8 cellular contexts compared by ENCODE assay signal in genomic region chr12:51819851-51820720, GRCh38. TPM values are rescaled to one million over a fixed set of nuclear protein-coding genes. Genes with fewer than 3 reads are reported as not detected.
DNase-seq lines count a peak whose midpoint lies in the region; ATAC-seq and TF ChIP-seq lines count a peak whose summit lies in the region.

No MANE protein-coding gene starts in this region.

- intact Hi-C loops in mucosa of descending colon (cut with DNase I, micrococcal nuclease): loop anchor here in 1 of 2 donors (5.0 kb wide), 1 partner anchor 398 kb away; the partner anchor contains the start of gene SLC4A8

- H3K36me3 ChIP-seq in mucosa of descending colon (ENCODE audit: low read depth): no peaks in the 10 kb centered on the region

- TF ChIP-seq CTCF in mucosa of descending colon (IDR thresholded peaks at IDR 0.05): no peak

- peaks cover 6% of the 10 kb centered on the region for H3K4me1 ChIP-seq in mucosa of descending colon (ENCODE audit: low read depth)

- ATAC-seq in mucosa of descending colon: peak; percentile 68
- ATAC-seq in GM21825 (IDR thresholded peaks at IDR 0.05; ENCODE audit: unreplicated experiment): no peak
- ATAC-seq in GM21526 (IDR thresholded peaks at IDR 0.05; ENCODE audit: low FRiP score, unreplicated experiment): no peak

- no peaks in the 10 kb centered on the region for H3K9me3 ChIP-seq in mucosa of descending colon

- peak; percentile 29 for DNase-seq in NCI-H2196 (lab: John Stamatoyannopoulos, UW; ENCODE audit: unreplicated experiment)
- DNase-seq in NCI-H2196 treated with DMSO at 0.1 percent for 48 hours (lab: John Stamatoyannopoulos, UW; ENCODE audit: unreplicated experiment): no peak
- peak; percentile 24 for DNase-seq in NCI-H446 treated with DMSO at 0.1 percent for 48 hours (lab: John Stamatoyannopoulos, UW)
- DNase-seq in cerebellum (ENCODE audit: low spot score): peak; percentile 69
- peak in 1 of 3 donors; percentile 46 for DNase-seq in mucosa of descending colon
- no peak for DNase-seq in DMS153 treated with DMSO at 0.1 percent for 48 hours (lab: John Stamatoyannopoulos, UW; ENCODE audit: unreplicated experiment)

- H3K4me3 ChIP-seq in mucosa of descending colon: no peak overlapping the region

RNA-seq across cellular contexts. Expression of gene FIGNL2, which starts 28.4 kb away (rescaled TPM):
- 1.3 TPM for total RNA-seq in cerebellum
- under 1 TPM; 0.26 to 0.44 (median 0.34) TPM for total RNA-seq in mucosa of descending colon

Comparison
In these comparisons a context has a peak if more than half of its experiments do, and no peak if none do; other contexts are left out.
1. DNase-seq: peak in NCI-H2196 (single experiment), NCI-H446 treated with DMSO at 0.1 percent for 48 hours (single experiment) and cerebellum (single experiment); none in NCI-H2196 treated with DMSO at 0.1 percent for 48 hours (single experiment) and DMS153 treated with DMSO at 0.1 percent for 48 hours (single experiment).